Comparison of ENCODE assay signal across 25 cellular contexts in genomic region chr6:34528996-34529664, GRCh38. TPM values are rescaled to one million over a fixed set of nuclear protein-coding genes. Genes with fewer than 3 reads are reported as not detected.
DNase-seq lines count a peak whose midpoint lies in the region; ATAC-seq, FAIRE-seq and TF ChIP-seq lines count a peak whose summit lies in the region.
"Had no signal": no experiment of that assay in that cellular context is flagged by ENCODE, and none has a peak within 500 bp of the region (broad histone marks: within the 10 kb centered on the region; RNA-seq: fewer than 3 reads in every experiment).

No MANE protein-coding gene starts in this region.

- H3K27ac ChIP-seq in HepG2 (ENCODE audit: extremely low read length, insufficient read depth, low read length), result no peak overlapping the region
- no peak overlapping the region for H3K27ac ChIP-seq in right lobe of liver
- peak overlapping the region in 2 of 3 donors; percentile 38 to 61 for H3K27ac ChIP-seq in thyroid gland
- H3K27ac ChIP-seq: SJCRH30 had no signal

- DNase-seq in HepG2 (ENCODE audit: low spot score) (no peak), right lobe of liver (no peak), bronchial epithelial cell (ENCODE audit: low read depth) (no peak), thyroid gland (peak; percentile 30 to 33), mucosa of gallbladder (ENCODE audit: low spot score) (no peak)
- no peak for DNase-seq in stimulated activated CD4-positive, alpha-beta T cell treated with anti-CD3 and anti-CD28 coated beads, Interleukin-4, amount 100 ng/mL, for 1 hour
- no peak for DNase-seq in stimulated activated CD4-positive, alpha-beta T cell treated with anti-CD3 and anti-CD28 coated beads, Interleukin-1b, Interleukin-23, amount 100 ng/mL, for 48 hours
- DNase-seq: AML-193; Caco-2; CD4-positive, alpha-beta memory T cell; KBM-7; MV-4-11; NCI-H1436 treated with DMSO at 0.1 percent for 48 hours; NCI-H187 treated with DMSO at 0.1 percent for 48 hours; NCI-H2107; NCI-H774; SJCRH30 had no signal

- CTCF ChIA-PET in HepG2 (lab: Yijun Ruan, JAX; ENCODE audit: low intra/inter-chr PET ratio, low total read pairs), result no interaction called here

- H3K9me3 Mint-ChIP-seq in nephron, result no peaks in the 10 kb centered on the region
- H3K9me3 Mint-ChIP-seq: CD4-positive, alpha-beta memory T cell had no signal

- peak overlapping the region in 2 of 3 experiments; percentile 45 to 51 for H3K27ac Mint-ChIP-seq in nephron

- POLR2A ChIA-PET in HepG2 (lab: Yijun Ruan, JAX), result no interaction called here

- ATAC-seq in HepG2 (no peak), right lobe of liver (no peak)
- ATAC-seq: A549, HCT116, SK-N-SH treated with all-trans-retinoic acid at 6 μM for 48 hours had no signal

- WGBS in HepG2 (ENCODE audit: low lambda C conversion rate), result 25% methylated on average over 6 of the region's 8 CpGs
- 95% methylated on average over 3 of the region's 8 CpGs for WGBS in right lobe of liver (ENCODE audit: insufficient coverage, low coverage, low lambda C conversion rate, missing lambda C conversion rate)
- 59 to 69% methylated on average over 8 of the region's 8 CpGs for whole genome bisulfite sequencing in thyroid gland, 2 donors

- FAIRE-seq in HepG2 (lab: Jason Lieb, UNC) (no peak), bronchial epithelial cell (lab: Jason Lieb, UNC) (peak; percentile 64)
- FAIRE-seq: A549, G401.6 had no signal

- peaks cover 34% of the 10 kb centered on the region for H3K4me1 Mint-ChIP-seq in nephron

- H3K4me2 ChIP-seq in HepG2 (ENCODE audit: low read depth, low read length), result no peak overlapping the region

- no peak overlapping the region for H3K9ac ChIP-seq in HepG2 (ENCODE audit: insufficient read depth, low read depth, low read length)

- H3K36me3 Mint-ChIP-seq in nephron (ENCODE audit: low read depth), result no peaks in the 10 kb centered on the region
- H3K36me3 Mint-ChIP-seq: CD4-positive, alpha-beta memory T cell had no signal

- no peaks in the 10 kb centered on the region for H4K20me1 ChIP-seq in HepG2 (ENCODE audit: insufficient read depth, low read length)

- in situ Hi-C loops in HepG2 (cut with HindIII; ENCODE audit: extremely low pct_ligation_motif_present, low pct_unique_long_range_greater_than_20kb), result loop anchor here (5.0 kb wide), 1 partner anchor 73 kb away; no protein-coding TSS in a partner anchor

- intact Hi-C loops in HepG2 (cut with micrococcal nuclease; ENCODE audit: unreplicated experiment) (no loop called here), right lobe of liver (cut with DNase I) (loop anchor here in 1 of 2 donors (10.0 kb wide), 1 partner anchor 64 kb away; the partner anchor contains the start of gene PACSIN1), thyroid gland (cut with DNase I) (loop anchor here (5.0 kb wide), 1 partner anchor 78 kb away; no protein-coding TSS in a partner anchor)

- TF ChIP-seq CTCF in HepG2 (CRISPR knock-in tag; IDR thresholded peaks at IDR 0.05) (no peak), right lobe of liver (IDR thresholded peaks at IDR 0.05) (no peak), bronchial epithelial cell (IDR thresholded peaks at IDR 0.05; ENCODE audit: insufficient read depth, low read length, severe bottlenecking) (no peak), nephron (IDR thresholded peaks at IDR 0.05; ENCODE audit: unreplicated experiment in 3 of 3) (no peak), thyroid gland (IDR thresholded peaks at IDR 0.05) (no peak)

- no peak overlapping the region for H3K4me3 ChIP-seq in HepG2 (replicated peaks in 1 of 3; ENCODE audit: insufficient read depth in 1 of 3, low read depth in 2 of 3, low read length in 3 of 3)
- H3K4me3 ChIP-seq in right lobe of liver, result no peak overlapping the region
- H3K4me3 ChIP-seq in bronchial epithelial cell (ENCODE audit: low read depth, low read length), result no peak overlapping the region
- H3K4me3 ChIP-seq in thyroid gland (replicated peaks in 1 of 3), result no peak overlapping the region
- H3K4me3 ChIP-seq: A549, SJCRH30 had no signal

- peak overlapping the region in 1 of 3 experiments; percentile 57 for H3K4me3 Mint-ChIP-seq in nephron
- H3K4me3 Mint-ChIP-seq: CD4-positive, alpha-beta memory T cell had no signal

- H2AFZ ChIP-seq in HepG2 (ENCODE audit: low read length), result no peak overlapping the region

- TF ChIP-seq RAD21 in HepG2 (CRISPR knock-in tag; IDR thresholded peaks at IDR 0.05), result no peak

- H3K27me3 Mint-ChIP-seq in nephron (ENCODE audit: low read depth), result peaks cover 13% of the 10 kb centered on the region
- H3K27me3 Mint-ChIP-seq: CD4-positive, alpha-beta memory T cell had no signal

- H3K27me3 ChIP-seq in HepG2 (ENCODE audit: control insufficient read depth in 1 of 2, insufficient read depth in 2 of 2, low read length in 2 of 2) (peaks cover 18 to 60% of the 10 kb centered on the region in 2 experiments), right lobe of liver (no peaks in the 10 kb centered on the region), bronchial epithelial cell (ENCODE audit: control insufficient read depth, insufficient read depth, low read length) (no peaks in the 10 kb centered on the region), thyroid gland (no peaks in the 10 kb centered on the region)
- H3K27me3 ChIP-seq: SJCRH30 had no signal

- BruUV-seq in HepG2 (replicated peaks; lab: Mats Ljungman, UMichigan), result no TSS peak

- H3K4me1 ChIP-seq in HepG2 (ENCODE audit: insufficient read depth, low read length) (peaks cover 26% of the 10 kb centered on the region), right lobe of liver (peaks cover 0 to 9% (median 0%) of the 10 kb centered on the region in 4 donors), thyroid gland (peaks cover 15 to 22% of the 10 kb centered on the region in 2 donors)
- H3K4me1 ChIP-seq: SJCRH30 had no signal

- no peaks in the 10 kb centered on the region for H3K9me3 ChIP-seq in HepG2 (ENCODE audit: low read length)
- no peaks in the 10 kb centered on the region for H3K9me3 ChIP-seq in right lobe of liver
- H3K9me3 ChIP-seq in thyroid gland, result no peaks in the 10 kb centered on the region
- H3K9me3 ChIP-seq: A549, Caco-2, SJCRH30 had no signal

- H3K36me3 ChIP-seq in HepG2 (replicated peaks in 1 of 2; ENCODE audit: control insufficient read depth in 1 of 2, insufficient read depth in 2 of 2, low read length in 2 of 2) (no peaks in the 10 kb centered on the region), right lobe of liver (no peaks in the 10 kb centered on the region), bronchial epithelial cell (ENCODE audit: control insufficient read depth, insufficient read depth, low read length) (no peaks in the 10 kb centered on the region), thyroid gland (no peaks in the 10 kb centered on the region)
- H3K36me3 ChIP-seq: SJCRH30 had no signal

- no peak for TF ChIP-seq EP300 in HepG2 (IDR thresholded peaks at IDR 0.05; ENCODE audit: low read depth in 2 of 2, low read length in 2 of 2)
- TF ChIP-seq EP300 in HepG2 (CRISPR knock-in tag; IDR thresholded peaks at IDR 0.05; ENCODE audit: borderline replicate concordance), result no peak

- TF ChIP-seq POLR2A in HepG2 (IDR thresholded peaks at IDR 0.05; ENCODE audit: insufficient read depth in 1 of 2, low read depth in 2 of 2, low read length in 2 of 2) (no peak), right lobe of liver (IDR thresholded peaks at IDR 0.05) (no peak), thyroid gland (IDR thresholded peaks at IDR 0.05) (no peak)

- no peaks in the 10 kb centered on the region for H3K79me2 ChIP-seq in HepG2 (ENCODE audit: insufficient read depth, low read length)

TF ChIP-seq in HepG2, 621 proteins besides CTCF, POLR2A, EP300 and RAD21 (continues in another document):
- 0 out of 2 replicates have a peak, but pooled peaks have one; percentile 15 for TF ChIP-seq HNRNPL (IDR thresholded peaks at IDR 0.05; ENCODE audit: low read depth, low read length)

RNA-seq across cellular contexts. Expression of gene SPDEF, which starts 27.0 kb away (rescaled TPM):
- not detected in 2 replicates for total RNA-seq in HepG2 (2016; rRNA removed; fragmentation: Illumina TruSeq; extraction: Trizol)
- total RNA-seq in HepG2 (2016; cell fraction: cytosol; rRNA removed; fragmentation: Illumina TruSeq; extraction: Trizol; ENCODE audit: low read depth), result not detected in 2 replicates
- not detected in 2 replicates for total RNA-seq in HepG2 (2016; cell fraction: insoluble cytoplasmic fraction; rRNA removed; fragmentation: Illumina TruSeq; extraction: Trizol)
- not detected in 2 replicates for total RNA-seq in HepG2 (2016; cell fraction: membrane; rRNA removed; fragmentation: Illumina TruSeq; extraction: Trizol)
- total RNA-seq in HepG2 (2016; cell fraction: nucleus; rRNA removed; fragmentation: Illumina TruSeq; extraction: Trizol), result not detected in 2 replicates
- 0.03 TPM in 1 of 2 replicates, not detected in the other for polyA plus RNA-seq in HepG2 (2011; rRNA removed)
- polyA plus RNA-seq in HepG2 (2011; cell fraction: cytosol; rRNA removed), result not detected in 2 replicates
- polyA plus RNA-seq in HepG2 (2011; cell fraction: nucleus; rRNA removed), result 0.07 and 0.08 TPM in 2 replicates
- polyA plus RNA-seq in HepG2 (2012), result not detected in 2 replicates
- not detected in 2 replicates for polyA plus RNA-seq in HepG2 (2016; cell fraction: cytosol; fragmentation: Illumina TruSeq; extraction: Trizol; ENCODE audit: low read depth)
- not detected in 2 replicates for polyA plus RNA-seq in HepG2 (2016; cell fraction: insoluble cytoplasmic fraction; fragmentation: Illumina TruSeq; extraction: Trizol; ENCODE audit: low read depth)
- polyA plus RNA-seq in HepG2 (2016; cell fraction: membrane; fragmentation: Illumina TruSeq; extraction: Trizol; ENCODE audit: low read depth), result not detected in 2 replicates
- polyA plus RNA-seq in HepG2 (2016; cell fraction: nucleus; fragmentation: Illumina TruSeq; extraction: Trizol; ENCODE audit: insufficient read depth, low read depth), result not detected in 2 replicates
- not detected in 2 replicates for polyA minus RNA-seq in HepG2 (2011; rRNA and poly(A)+ RNA removed; ENCODE audit: low replicate concordance)
- not detected in 2 replicates for polyA minus RNA-seq in HepG2 (2011; cell fraction: cytosol; rRNA and poly(A)+ RNA removed)
- not detected in 2 replicates for polyA minus RNA-seq in HepG2 (2011; cell fraction: nucleus; rRNA and poly(A)+ RNA removed)
- not detected for total RNA-seq in right lobe of liver
- 2.4 and 5.0 TPM in 2 replicates for total RNA-seq in bronchial epithelial cell
- not detected for total RNA-seq in thyroid gland
- 16.7 TPM for total RNA-seq in mucosa of gallbladder
- total RNA-seq: CD4-positive, alpha-beta memory T cell; H4; LHCN-M2; MCF 10A; SJCRH30 had no signal
- polyA plus RNA-seq: CD4-positive, alpha-beta memory T cell had no signal

Comparison
In these comparisons a context has a peak if more than half of its experiments do, and no peak if none do; other contexts are left out.
1. DNase-seq: peak in thyroid gland (2 of 2); none in HepG2 (single experiment), right lobe of liver (0 of 3), bronchial epithelial cell (single experiment), mucosa of gallbladder (single experiment), stimulated activated CD4-positive, alpha-beta T cell treated with anti-CD3 and anti-CD28 coated beads, Interleukin-4, amount 100 ng/mL, for 1 hour (single experiment) and stimulated activated CD4-positive, alpha-beta T cell treated with anti-CD3 and anti-CD28 coated beads, Interleukin-1b, Interleukin-23, amount 100 ng/mL, for 48 hours (single experiment).
2. H3K27ac ChIP-seq: peak in thyroid gland (2 of 3); none in HepG2 (single experiment) and right lobe of liver (0 of 3).